Comparison of ENCODE assay signal across 23 cellular contexts in the genomic region with DNA sequence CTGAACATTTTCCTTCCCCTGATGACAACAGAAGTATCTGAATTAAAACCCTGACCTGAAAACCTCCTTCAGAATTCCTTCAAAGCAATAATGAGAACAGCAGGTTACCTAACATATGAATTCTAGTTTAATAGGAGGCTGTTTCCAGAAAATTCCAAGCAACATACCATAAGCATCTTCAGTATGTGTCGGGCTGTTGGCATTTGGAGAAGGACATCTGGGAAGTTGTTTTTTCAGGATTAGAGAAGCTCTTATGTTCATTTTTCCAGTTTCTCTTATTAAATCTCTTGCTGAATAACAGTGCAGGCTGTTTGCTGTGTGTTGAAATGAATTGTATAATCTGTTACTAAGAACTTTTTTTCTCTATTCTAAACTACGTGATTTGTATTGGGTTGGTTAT.
A peak's percentile ranks its signal among the peaks of the same experiment; 100 is the strongest.
DNase-seq lines count a peak whose midpoint lies in the region; TF ChIP-seq lines count a peak whose summit lies in the region.
"Had no signal": no experiment of that assay in that cellular context is flagged by ENCODE, and none has a peak within 500 bp of the region (broad histone marks: within the 10 kb centered on the region; RNA-seq: fewer than 3 reads in every experiment).

No MANE protein-coding gene starts in this region.

- no TSS peak for BruUV-seq in Calu3 (replicated peaks; lab: Mats Ljungman, UMichigan)

- no peak overlapping the region for H3K27ac ChIP-seq in AG04450 (ENCODE audit: low read depth, low read length)
- H3K27ac ChIP-seq: BLaER1, PC-9, SJSA1 had no signal

- CTCF ChIA-PET in AG04450 (lab: Charles Lee) = interaction anchor here (1.4 kb wide), 1 partner anchor 13 kb away, joined by 5 read pairs; no protein-coding TSS in a partner anchor
- CTCF ChIA-PET in Calu3 (lab: Charles Lee) = no interaction called here

- DNase-seq in AG04450 (ENCODE audit: low read depth, low spot score) (peak; percentile 16), EH (ENCODE audit: low read depth) (peak; percentile 60), adipocyte (ENCODE audit: low read depth) (peak; percentile 36), foreskin fibroblast (peak; percentile 6 to 46), Calu3 (no peak), A172 (ENCODE audit: low spot score) (no peak), OCI-M1 (lab: John Stamatoyannopoulos, UW) (no peak)
- DNase-seq: CD4-positive, alpha-beta T cell; DMS79; H9; KG1; MG63; NCI-H1105 treated with DMSO at 0.1 percent for 48 hours; NCI-H146; NCI-H1930; NCI-H2107; NCI-H446; NCI-H526; NCI-H82; NK-92 treated with Interleukin-12 subunit alpha and Interleukin-12 subunit beta, amount 100 ng/mL, for 24 hours; PC-9 had no signal

- H3K36me3 Mint-ChIP-seq in Calu3 (ENCODE audit: insufficient read depth, unreplicated experiment) = peaks cover 4% of the 10 kb centered on the region

- no peaks in the 10 kb centered on the region for H3K9me3 Mint-ChIP-seq in Calu3 (ENCODE audit: low read depth, unreplicated experiment)
- H3K9me3 Mint-ChIP-seq: CD4-positive, alpha-beta T cell; H9 had no signal

- no peak overlapping the region for H3K27ac Mint-ChIP-seq in Calu3 (ENCODE audit: unreplicated experiment)
- H3K27ac Mint-ChIP-seq: CD4-positive, alpha-beta T cell had no signal

- no peak overlapping the region for H3K9ac ChIP-seq in adipocyte (ENCODE audit: low read length)
- H3K9ac ChIP-seq: BLaER1 had no signal

- no peak overlapping the region for H3K4me3 ChIP-seq in AG04450 (ENCODE audit: low read depth, low read length)
- H3K4me3 ChIP-seq in adipocyte (ENCODE audit: low read length) = no peak overlapping the region
- H3K4me3 ChIP-seq in foreskin fibroblast (ENCODE audit: low read depth in 1 of 2, low read length in 2 of 2) = no peak overlapping the region
- H3K4me3 ChIP-seq: BLaER1, MG63, PC-9, SJSA1 had no signal

- TF ChIP-seq CTCF in AG04450 (IDR thresholded peaks at IDR 0.05; ENCODE audit: low read depth, low read length) (no peak), foreskin fibroblast (IDR thresholded peaks at IDR 0.05; ENCODE audit: low read depth, low read length) (no peak), Calu3 (IDR thresholded peaks at IDR 0.05; ENCODE audit: unreplicated experiment) (no peak)

- POLR2A ChIA-PET in AG04450 (lab: Yijun Ruan, JAX) = no interaction called here

- intact Hi-C loops in Calu3 (cut with micrococcal nuclease; ENCODE audit: unreplicated experiment) = no loop called here

- peaks cover 13% of the 10 kb centered on the region for H3K4me1 ChIP-seq in adipocyte (ENCODE audit: control insufficient read depth, insufficient read depth, low read length)
- H3K4me1 ChIP-seq: BLaER1, SJSA1 had no signal

- peaks cover 22% of the 10 kb centered on the region for H3K4me1 Mint-ChIP-seq in Calu3 (ENCODE audit: low read depth, unreplicated experiment)

- H3K27me3 ChIP-seq in AG04450 (ENCODE audit: control insufficient read depth, insufficient read depth, low read length) (no peaks in the 10 kb centered on the region), adipocyte (replicated peaks; ENCODE audit: control insufficient read depth, insufficient read depth, low read length) (no peaks in the 10 kb centered on the region)
- H3K27me3 ChIP-seq: BLaER1, MG63, SJSA1 had no signal

- no peak overlapping the region for H3K4me3 Mint-ChIP-seq in Calu3 (ENCODE audit: low read depth, unreplicated experiment)
- H3K4me3 Mint-ChIP-seq: CD4-positive, alpha-beta T cell; H9 had no signal

- no peaks in the 10 kb centered on the region for H3K27me3 Mint-ChIP-seq in Calu3 (ENCODE audit: unreplicated experiment)
- H3K27me3 Mint-ChIP-seq: CD4-positive, alpha-beta T cell had no signal

- H3K9me3 ChIP-seq in AG04450 (ENCODE audit: control insufficient read depth, insufficient read depth, low read length) = no peaks in the 10 kb centered on the region
- H3K9me3 ChIP-seq in adipocyte (ENCODE audit: control insufficient read depth, low read length) = no peaks in the 10 kb centered on the region
- H3K9me3 ChIP-seq: BLaER1, MG63, SJSA1 had no signal

- H3K36me3 ChIP-seq in adipocyte (ENCODE audit: control insufficient read depth, insufficient read depth, low read length, severe bottlenecking) = no peaks in the 10 kb centered on the region
- H3K36me3 ChIP-seq: BLaER1, MG63, SJSA1 had no signal

Comparison
In these comparisons a context has a peak if more than half of its experiments do, and no peak if none do; other contexts are left out.
1. DNase-seq: peak in AG04450 (single experiment), EH (single experiment), adipocyte (single experiment) and foreskin fibroblast (2 of 2); none in Calu3 (single experiment), A172 (single experiment) and OCI-M1 (single experiment).